9 cellular contexts compared by ENCODE assay signal in the genomic region with DNA sequence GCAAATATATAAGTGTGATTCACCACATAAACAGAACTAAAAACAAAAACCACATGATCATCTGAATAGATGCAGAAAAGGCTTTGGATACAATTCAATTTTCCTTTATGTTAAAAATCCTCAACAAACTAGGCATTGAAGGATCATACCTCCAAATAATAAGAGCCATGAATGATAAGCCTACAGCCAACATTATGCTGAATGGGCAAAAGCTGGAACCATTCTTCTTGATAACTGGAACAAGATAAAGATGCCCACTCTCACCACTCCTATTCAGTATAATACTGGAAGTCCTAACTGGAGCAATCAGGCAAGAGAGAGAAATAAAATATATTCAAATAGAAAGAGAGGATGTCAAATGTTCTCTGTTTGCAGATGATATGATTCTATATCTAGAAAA. TPM values are rescaled to one million over a fixed set of nuclear protein-coding genes. Genes with fewer than 3 reads are reported as not detected.
"Had no signal": no experiment of that assay in that cellular context is flagged by ENCODE, and none has a peak within 500 bp of the region (broad histone marks: within the 10 kb centered on the region; RNA-seq: fewer than 3 reads in every experiment).

No MANE protein-coding gene starts in this region.

- H3K27ac ChIP-seq: HL-60, KMS-11 had no signal

- H3K4me2 ChIP-seq: KMS-11 had no signal

- H3K9ac ChIP-seq: KMS-11 had no signal

- DNase-seq: KBM-7, KG1 had no signal

- ATAC-seq: K562 had no signal

- H3K4me3 ChIP-seq: K562 had no signal

- FAIRE-seq: HTR-8/SVneo, K562 had no signal

RNA-seq across cellular contexts. Expression of a gene that starts 33.8 kb away (rescaled TPM):
- total RNA-seq: HT-29, HT1080 had no signal
- polyA plus RNA-seq: IgD-negative memory B cell had no signal
